17 cellular contexts compared by ENCODE assay signal in genomic region chrX:136192135-136192534, GRCh38. TPM values are rescaled to one million over a fixed set of nuclear protein-coding genes. Genes with fewer than 3 reads are reported as not detected.
DNase-seq lines count a peak whose midpoint lies in the region; FAIRE-seq and TF ChIP-seq lines count a peak whose summit lies in the region.
"Had no signal": no experiment of that assay in that cellular context is flagged by ENCODE, and none has a peak within 500 bp of the region (broad histone marks: within the 10 kb centered on the region; RNA-seq: fewer than 3 reads in every experiment).

No MANE protein-coding gene starts in this region.

- TF ChIP-seq POLR2A in GM12892 (IDR thresholded peaks at IDR 0.05; ENCODE audit: low read depth, low read length), result no peak
- no peak for TF ChIP-seq POLR2A in esophagus muscularis mucosa (IDR thresholded peaks at IDR 0.05; ENCODE audit: low read depth)

- no peaks in the 10 kb centered on the region for H3K79me2 ChIP-seq in smooth muscle cell (ENCODE audit: low read depth)

- peaks cover 41% of the 10 kb centered on the region for H3K4me1 Mint-ChIP-seq in T-helper 2 cell treated with Interferon-gamma antibody and Interleukin-4, amounts not matched to agents 5 μg/mL and 100 μg/mL, for 36 hours (ENCODE audit: low read depth)
- H3K4me1 Mint-ChIP-seq: endodermal cell, H9 had no signal

- peak overlapping the region; percentile 86 to 99 (median 96) for H3K27ac ChIP-seq in esophagus muscularis mucosa (replicated peaks in 1 of 4)
- peak overlapping the region; percentile 40 for H3K27ac ChIP-seq in smooth muscle cell (ENCODE audit: low read depth)
- H3K27ac ChIP-seq: cardiac muscle cell had no signal

- H3K27me3 Mint-ChIP-seq in T-helper 2 cell treated with Interferon-gamma antibody and Interleukin-4, amounts not matched to agents 5 μg/mL and 100 μg/mL, for 36 hours (ENCODE audit: low read depth), result no peaks in the 10 kb centered on the region

- no peaks in the 10 kb centered on the region for H3K27me3 ChIP-seq in esophagus muscularis mucosa
- no peaks in the 10 kb centered on the region for H3K27me3 ChIP-seq in smooth muscle cell (ENCODE audit: low read depth)
- H3K27me3 ChIP-seq: cardiac muscle cell had no signal

- no peak overlapping the region for H2AFZ ChIP-seq in smooth muscle cell (ENCODE audit: low read depth)

- peak overlapping the region; percentile 71 for H3K4me3 Mint-ChIP-seq in T-helper 2 cell treated with Interferon-gamma antibody and Interleukin-4, amounts not matched to agents 5 μg/mL and 100 μg/mL, for 36 hours
- H3K4me3 Mint-ChIP-seq: endodermal cell, H9 had no signal

- H3K27ac Mint-ChIP-seq in T-helper 2 cell treated with Interferon-gamma antibody and Interleukin-4, amounts not matched to agents 5 μg/mL and 100 μg/mL, for 36 hours, result peak overlapping the region; percentile 69
- H3K27ac Mint-ChIP-seq: endodermal cell, H9 had no signal

- no peaks in the 10 kb centered on the region for H3K9me3 Mint-ChIP-seq in T-helper 2 cell treated with Interferon-gamma antibody and Interleukin-4, amounts not matched to agents 5 μg/mL and 100 μg/mL, for 36 hours

- no peaks in the 10 kb centered on the region for H3F3A ChIP-seq in smooth muscle cell (ENCODE audit: low read depth)

- H3K4me2 ChIP-seq in smooth muscle cell, result no peak overlapping the region

- H3K9me3 ChIP-seq in esophagus muscularis mucosa (no peaks in the 10 kb centered on the region), smooth muscle cell (replicated peaks; ENCODE audit: low read depth) (no peaks in the 10 kb centered on the region)

- H3K36me3 Mint-ChIP-seq in T-helper 2 cell treated with Interferon-gamma antibody and Interleukin-4, amounts not matched to agents 5 μg/mL and 100 μg/mL, for 36 hours (ENCODE audit: low read depth), result peaks cover 9% of the 10 kb centered on the region

- no peak for TF ChIP-seq CTCF in esophagus muscularis mucosa (IDR thresholded peaks at IDR 0.05)
- no peak for TF ChIP-seq CTCF in smooth muscle cell (IDR thresholded peaks at IDR 0.05; ENCODE audit: borderline replicate concordance, insufficient read depth, poor library complexity, severe bottlenecking)

- no peak overlapping the region for H3K9ac ChIP-seq in smooth muscle cell (ENCODE audit: low read depth)

- H4K20me1 ChIP-seq in smooth muscle cell (ENCODE audit: low read depth), result no peaks in the 10 kb centered on the region

- H3K4me3 ChIP-seq in esophagus muscularis mucosa, result no peak overlapping the region
- no peak overlapping the region for H3K4me3 ChIP-seq in smooth muscle cell
- H3K4me3 ChIP-seq: cardiac muscle cell, skin epidermis had no signal

- WGBS in esophagus muscularis mucosa, result 69% methylated on average over 2 of the region's 2 CpGs
- WGBS in smooth muscle cell (ENCODE audit: low lambda C conversion rate), result 68% methylated on average over 2 of the region's 2 CpGs

- TF ChIP-seq EP300 in esophagus muscularis mucosa (IDR thresholded peaks at IDR 0.05), result no peak

- H3K4me1 ChIP-seq in esophagus muscularis mucosa, result peaks cover 67 to 94% (median 77%) of the 10 kb centered on the region in 4 donors
- H3K4me1 ChIP-seq in smooth muscle cell (ENCODE audit: low read depth), result peaks cover 4% of the 10 kb centered on the region

- DNase-seq in GM12892 (ENCODE audit: insufficient read length), result no peak
- no peak for DNase-seq in T-helper 2 cell treated with Interferon-gamma antibody and Interleukin-4, amounts not matched to agents 5 μg/mL and 100 μg/mL, for 36 hours (ENCODE audit: low spot score)
- no peak for DNase-seq in esophagus muscularis mucosa (ENCODE audit: extremely low spot score)
- DNase-seq in smooth muscle cell (lab: John Stamatoyannopoulos, UW; ENCODE audit: unreplicated experiment), result no peak
- no peak for DNase-seq in ureter (ENCODE audit: low spot score)
- DNase-seq in GM03348 (ENCODE audit: low spot score), result no peak
- no peak for DNase-seq in NCI-H345 (lab: John Stamatoyannopoulos, UW)
- DNase-seq in DMS79 treated with DMSO at 0.1 percent for 48 hours (lab: John Stamatoyannopoulos, UW), result no peak
- DNase-seq: endodermal cell; foreskin melanocyte; H9; mammary epithelial cell; SIG-M5; stimulated activated naive CD4-positive, alpha-beta T cell treated with Interleukin-2 at 50 U/mL for 16 hours; T1000 had no signal

- no peaks in the 10 kb centered on the region for H3K36me3 ChIP-seq in esophagus muscularis mucosa
- no peaks in the 10 kb centered on the region for H3K36me3 ChIP-seq in smooth muscle cell (ENCODE audit: low read depth)
- H3K36me3 ChIP-seq: cardiac muscle cell had no signal

- FAIRE-seq in GM12892 (lab: Jason Lieb, UNC), result peak; percentile 5

- intact Hi-C loops in esophagus muscularis mucosa (cut with DNase I), result no loop called here

RNA-seq across cellular contexts. Expression of gene FHL1, which starts 44.8 kb away (rescaled TPM):
- 5.4 TPM for polyA plus RNA-seq in GM12892 (2012; ENCODE audit: missing spikeins)
- 1,000 to 10,000 TPM; 2,189 to 3,092 (median 2,823) TPM for total RNA-seq in esophagus muscularis mucosa
- total RNA-seq in smooth muscle cell, result 98.2 and 103 TPM in 2 replicates
- polyA plus RNA-seq in smooth muscle cell, result 57.8 and 76.0 TPM in 2 replicates
- 248 TPM for total RNA-seq in ureter

RNA-seq across cellular contexts. Expression of gene MAP7D3, which starts 59.1 kb away (rescaled TPM):
- polyA plus RNA-seq in GM12892 (2012; ENCODE audit: missing spikeins), result 10.8 TPM
- total RNA-seq in esophagus muscularis mucosa, result 10 to 100 TPM; 14.5 to 21.2 (median 17.1) TPM
- total RNA-seq in smooth muscle cell, result 8.1 and 12.4 TPM in 2 replicates
- polyA plus RNA-seq in smooth muscle cell, result 6.3 and 9.3 TPM in 2 replicates
- 13.9 TPM for total RNA-seq in ureter
